Comparison of ENCODE assay signal across 1 cellular context in the genomic region with DNA sequence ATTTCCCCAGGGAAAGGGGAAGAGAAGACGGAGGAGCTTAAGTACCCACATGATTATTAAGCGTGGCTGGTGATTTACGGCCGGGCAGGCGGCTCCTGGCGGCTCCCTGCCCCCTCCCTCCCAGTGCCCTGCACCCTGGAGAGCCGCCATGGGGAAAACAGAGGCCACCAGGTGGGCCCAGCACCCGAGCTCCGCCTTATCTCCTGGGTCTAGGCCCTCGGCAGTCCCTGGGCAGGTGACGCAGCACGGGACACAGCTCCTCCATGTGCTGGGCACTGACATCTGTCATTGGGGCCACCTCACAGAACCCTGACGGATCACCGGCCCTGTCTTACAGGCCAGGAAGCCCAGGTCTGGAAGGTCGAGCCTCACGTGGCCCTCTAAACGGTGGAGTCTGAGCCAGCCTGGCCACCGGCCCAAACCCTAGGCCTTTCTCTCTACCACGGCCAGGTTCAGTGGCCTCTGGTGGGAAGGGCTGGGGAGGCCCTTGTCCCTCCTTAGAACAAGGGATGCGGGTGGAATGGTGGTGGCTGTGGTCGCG.
TF ChIP-seq lines count a peak whose summit lies in the region.

No MANE protein-coding gene starts in this region.

TF ChIP-seq in HEK293T, 16 proteins besides CTCF, POLR2A, EP300 and RAD21 (continued from another document):
- TF ChIP-seq PKNOX1 (IDR thresholded peaks at IDR 0.05) (peak; percentile 35; the same call in 1 of the 2 replicates), SUZ12 (IDR thresholded peaks at IDR 0.05) (no peak), L3MBTL2 (conservative IDR thresholded peaks at IDR 0.05) (no peak)
